ENCODE assay signal across 27 cellular contexts in the genomic region with DNA sequence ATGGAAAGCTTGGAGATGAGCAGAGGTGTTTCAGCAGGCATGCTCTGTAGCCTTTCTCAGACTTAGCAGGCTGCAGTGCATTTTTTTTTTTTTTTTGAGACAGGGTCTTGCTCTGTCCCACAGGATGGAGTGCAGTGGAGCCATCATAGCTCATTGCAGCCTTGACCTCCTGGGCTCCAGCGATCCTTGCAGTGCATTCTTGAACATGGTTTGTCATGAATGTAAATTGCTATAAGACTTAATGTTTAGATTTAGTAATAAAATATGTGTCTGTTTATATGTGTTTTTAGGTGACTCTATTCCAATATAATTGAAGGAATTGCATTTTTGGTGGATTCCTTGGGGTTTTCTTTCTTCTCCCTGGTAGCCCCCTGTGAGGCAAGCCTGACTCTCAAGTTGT. TPM values are rescaled to one million over a fixed set of nuclear protein-coding genes. Genes with fewer than 3 reads are reported as not detected.
"Had no signal": no experiment of that assay in that cellular context is flagged by ENCODE, and none has a peak within 500 bp of the region (broad histone marks: within the 10 kb centered on the region; RNA-seq: fewer than 3 reads in every experiment).

No MANE protein-coding gene starts in this region.

- DNase-seq: head of caudate nucleus; hippocampal formation; kidney; left colon; left ventricle myocardium inferior; naive B cell; natural killer cell; ovary; retina; right cardiac atrium; sigmoid colon; small intestine; spleen; stimulated activated CD4-positive, alpha-beta T cell treated with anti-CD3 and anti-CD28 coated beads, Interleukin-4, amount 100 ng/mL, for 24 hours; stimulated activated naive CD4-positive, alpha-beta T cell treated with Interleukin-2 at 50 U/mL for 16 hours; stomach; testis; thyroid gland; transverse colon; upper lobe of right lung had no signal

- H3K4me3 Mint-ChIP-seq: memory B cell; naive B cell; natural killer cell; stimulated activated effector memory CD8-positive, alpha-beta T cell treated with anti-CD3 and anti-CD28 coated beads, Interleukin-12 subunit alpha, Interleukin-12 subunit beta, amount 100 ng/mL, for 72 hours had no signal

- H3K36me3 Mint-ChIP-seq: memory B cell; naive B cell; natural killer cell; stimulated activated effector memory CD8-positive, alpha-beta T cell treated with anti-CD3 and anti-CD28 coated beads, Interleukin-12 subunit alpha, Interleukin-12 subunit beta, amount 100 ng/mL, for 72 hours had no signal

- H3K9me3 ChIP-seq: left ventricle myocardium inferior, ovary, prostate gland, sigmoid colon, spleen, stomach, testis, thyroid gland, transverse colon, upper lobe of right lung had no signal

- H3K4me1 Mint-ChIP-seq: naive B cell; natural killer cell; stimulated activated effector memory CD8-positive, alpha-beta T cell treated with anti-CD3 and anti-CD28 coated beads, Interleukin-12 subunit alpha, Interleukin-12 subunit beta, amount 100 ng/mL, for 72 hours had no signal

- FAIRE-seq: islet of Langerhans, kidney, small intestine, urothelium cell line had no signal

- H3K27ac ChIP-seq: left ventricle myocardium inferior, ovary, prostate gland, sigmoid colon, spleen, stomach, testis, thyroid gland, transverse colon, upper lobe of right lung had no signal

- H3K4me1 ChIP-seq: left ventricle myocardium inferior, prostate gland, spleen, testis, thyroid gland, upper lobe of right lung had no signal

- H3K36me3 ChIP-seq: left ventricle myocardium inferior, ovary, prostate gland, sigmoid colon, spleen, stomach, thyroid gland, transverse colon, upper lobe of right lung had no signal

- H3K9me3 Mint-ChIP-seq: memory B cell; natural killer cell; stimulated activated effector memory CD8-positive, alpha-beta T cell treated with anti-CD3 and anti-CD28 coated beads, Interleukin-12 subunit alpha, Interleukin-12 subunit beta, amount 100 ng/mL, for 72 hours had no signal

- H3K27ac Mint-ChIP-seq: memory B cell; natural killer cell; stimulated activated effector memory CD8-positive, alpha-beta T cell treated with anti-CD3 and anti-CD28 coated beads, Interleukin-12 subunit alpha, Interleukin-12 subunit beta, amount 100 ng/mL, for 72 hours had no signal

- ATAC-seq: left colon, natural killer cell, right cardiac atrium, upper lobe of right lung had no signal

- H3K27me3 ChIP-seq: ovary, sigmoid colon, spleen, stomach, testis, thyroid gland, transverse colon, upper lobe of right lung had no signal

- H3K4me3 ChIP-seq: left ventricle myocardium inferior, ovary, prostate gland, sigmoid colon, spleen, stomach, testis, thyroid gland, transverse colon, upper lobe of right lung had no signal

RNA-seq across cellular contexts. Expression of gene LYPD6B, which starts 22.6 kb away (rescaled TPM):
- total RNA-seq: left ventricle myocardium inferior, lung microvascular endothelial cell, mononuclear cell, natural killer cell, right cardiac atrium had no signal
- polyA plus RNA-seq: right cardiac atrium had no signal
